Comparison of ENCODE assay signal across 9 cellular contexts in genomic region chr17:76732734-76733617, GRCh38. TPM values are rescaled to one million over a fixed set of nuclear protein-coding genes. Genes with fewer than 3 reads are reported as not detected.
A peak's percentile ranks its signal among the peaks of the same experiment; 100 is the strongest.
DNase-seq lines count a peak whose midpoint lies in the region; ATAC-seq and TF ChIP-seq lines count a peak whose summit lies in the region.
"Had no signal": no experiment of that assay in that cellular context is flagged by ENCODE, and none has a peak within 500 bp of the region (broad histone marks: within the 10 kb centered on the region; RNA-seq: fewer than 3 reads in every experiment).

No MANE protein-coding gene starts in this region.

- H3K27ac ChIP-seq in 22Rv1, result peak overlapping the region; percentile 99
- H3K27ac ChIP-seq in SU-DHL-6 (ENCODE audit: low read depth, low read length), result peak overlapping the region; percentile 94
- H3K27ac ChIP-seq in hepatocyte, result no peak overlapping the region
- H3K27ac ChIP-seq in upper lobe of left lung, result peak overlapping the region in 2 of 4 donors; percentile 2 to 98

- H3K79me2 ChIP-seq in SU-DHL-6 (ENCODE audit: insufficient read depth, low read length) (peaks cover 81% of the 10 kb centered on the region), hepatocyte (peaks cover 82% of the 10 kb centered on the region)

- peaks cover 49% of the 10 kb centered on the region for H3K36me3 ChIP-seq in SU-DHL-6 (ENCODE audit: low read length)
- H3K36me3 ChIP-seq in hepatocyte (replicated peaks; ENCODE audit: insufficient read depth, low read depth), result no peaks in the 10 kb centered on the region
- H3K36me3 ChIP-seq in upper lobe of left lung, result peaks cover 13 to 65% (median 42%) of the 10 kb centered on the region in 4 donors
- H3K36me3 ChIP-seq: uterus had no signal

- H3F3A ChIP-seq in SU-DHL-6 (ENCODE audit: insufficient read depth), result peaks cover 68% of the 10 kb centered on the region

- DNase-seq in GM12865 (ENCODE audit: low read depth) (no peak), hepatocyte (ENCODE audit: low spot score) (no peak), NCI-H2227 treated with DMSO at 0.1 percent for 48 hours (lab: John Stamatoyannopoulos, UW) (no peak), nucleus accumbens (lab: John Stamatoyannopoulos, UW) (no peak), upper lobe of left lung (no peak), NCI-H1694 (lab: John Stamatoyannopoulos, UW) (no peak)
- DNase-seq: uterus had no signal

- TF ChIP-seq POLR2A in upper lobe of left lung (IDR thresholded peaks at IDR 0.05), result no peak

- H3K9ac ChIP-seq in SU-DHL-6 (ENCODE audit: low read length), result 0 out of 2 replicates have a peak overlapping the region, but pooled peaks have one; percentile 100

- peaks cover 14% of the 10 kb centered on the region for H3K4me1 ChIP-seq in hepatocyte (ENCODE audit: insufficient read depth)
- peaks cover 46 to 68% (median 61%) of the 10 kb centered on the region in 4 donors for H3K4me1 ChIP-seq in upper lobe of left lung

- no peaks in the 10 kb centered on the region for H3K9me3 ChIP-seq in SU-DHL-6 (ENCODE audit: insufficient read depth, low read length)
- no peaks in the 10 kb centered on the region for H3K9me3 ChIP-seq in hepatocyte (ENCODE audit: low read depth)
- no peaks in the 10 kb centered on the region for H3K9me3 ChIP-seq in upper lobe of left lung
- H3K9me3 ChIP-seq: uterus had no signal

- H3K27me3 ChIP-seq in SU-DHL-6 (ENCODE audit: low read length) (no peaks in the 10 kb centered on the region), hepatocyte (no peaks in the 10 kb centered on the region), upper lobe of left lung (no peaks in the 10 kb centered on the region)
- H3K27me3 ChIP-seq: uterus had no signal

- WGBS in hepatocyte (ENCODE audit: low lambda C conversion rate, missing lambda C conversion rate), result 75% methylated on average over 3 of the region's 3 CpGs
- 63 to 75% methylated on average over 3 of the region's 3 CpGs for WGBS in upper lobe of left lung, 2 donors

- peaks cover 19% of the 10 kb centered on the region for H4K20me1 ChIP-seq in SU-DHL-6 (ENCODE audit: low read depth, low read length)
- peaks cover 29% of the 10 kb centered on the region for H4K20me1 ChIP-seq in hepatocyte (ENCODE audit: insufficient read depth, poor library complexity, severe bottlenecking)

- H3K9me2 ChIP-seq in SU-DHL-6 (replicated peaks; ENCODE audit: insufficient read depth, low read length) (no peaks in the 10 kb centered on the region), hepatocyte (replicated peaks; ENCODE audit: insufficient read depth) (no peaks in the 10 kb centered on the region)

- no peak for ATAC-seq in upper lobe of left lung (ENCODE audit: low FRiP score in 2 of 2)

- TF ChIP-seq EP300 in upper lobe of left lung (IDR thresholded peaks at IDR 0.05), result no peak

- H2AFZ ChIP-seq in SU-DHL-6 (ENCODE audit: low read depth, low read length, severe bottlenecking), result no peak overlapping the region
- H2AFZ ChIP-seq in hepatocyte, result no peak overlapping the region

- H3K4me2 ChIP-seq in SU-DHL-6 (ENCODE audit: low read depth, low read length, poor library complexity, severe bottlenecking), result peak overlapping the region; percentile 98
- H3K4me2 ChIP-seq in hepatocyte, result peak overlapping the region; percentile 92

- TF ChIP-seq CTCF in 22Rv1 (IDR thresholded peaks at IDR 0.05) (no peak), GM12865 (IDR thresholded peaks at IDR 0.05; ENCODE audit: insufficient read depth, low read depth, low read length, missing control alignments) (no peak), SU-DHL-6 (IDR thresholded peaks at IDR 0.05; ENCODE audit: insufficient read depth, low read length, poor library complexity, severe bottlenecking) (no peak), hepatocyte (IDR thresholded peaks at IDR 0.05; ENCODE audit: poor library complexity) (no peak), upper lobe of left lung (IDR thresholded peaks at IDR 0.05) (no peak)

- H3K4me3 ChIP-seq in GM12865 (ENCODE audit: low read depth, low read length), result peak overlapping the region; percentile 67
- no peak overlapping the region for H3K4me3 ChIP-seq in SU-DHL-6 (ENCODE audit: insufficient read depth, low read length, poor library complexity, severe bottlenecking)
- no peak overlapping the region for H3K4me3 ChIP-seq in hepatocyte
- no peak overlapping the region for H3K4me3 ChIP-seq in upper lobe of left lung
- H3K4me3 ChIP-seq: uterus had no signal

RNA-seq across cellular contexts. Expression of gene SRSF2, which starts 4.2 kb away (rescaled TPM):
- total RNA-seq in hepatocyte (152 and 157 TPM in 2 replicates), upper lobe of left lung (100 to 1,000 TPM; 133 to 454 (median 211) TPM)
- polyA plus RNA-seq in hepatocyte, result 152 and 173 TPM in 2 replicates

RNA-seq across cellular contexts. Expression of gene MFSD11, which starts 4.9 kb away (rescaled TPM):
- total RNA-seq in hepatocyte, result 59.4 and 66.6 TPM in 2 replicates
- 35.4 and 43.5 TPM in 2 replicates for polyA plus RNA-seq in hepatocyte
- 10 to 100 TPM; 23.9 to 49.2 (median 34.4) TPM for total RNA-seq in upper lobe of left lung

RNA-seq across cellular contexts. Expression of gene METTL23, which starts 6.3 kb away (rescaled TPM):
- total RNA-seq in hepatocyte (36.6 and 36.8 TPM in 2 replicates), upper lobe of left lung (10 to 100 TPM; 13.6 to 38.9 (median 28.3) TPM)
- 48.0 and 56.5 TPM in 2 replicates for polyA plus RNA-seq in hepatocyte

RNA-seq across cellular contexts. Expression of gene JMJD6, which starts 6.6 kb away (rescaled TPM):
- total RNA-seq in hepatocyte, result 19.3 and 19.5 TPM in 2 replicates
- polyA plus RNA-seq in hepatocyte, result 34.5 and 44.8 TPM in 2 replicates
- 10 to 100 TPM; 23.3 to 63.9 (median 31.0) TPM for total RNA-seq in upper lobe of left lung

RNA-seq across cellular contexts. Expression of gene MXRA7, which starts 22.2 kb away (rescaled TPM):
- total RNA-seq in hepatocyte (101 and 102 TPM in 2 replicates), upper lobe of left lung (100 to 1,000 TPM in 1 of 6 donors, 10 to 100 TPM in 5; 21.0 to 147 (median 73.5) TPM)
- polyA plus RNA-seq in hepatocyte, result 117 and 138 TPM in 2 replicates
